In genomic region chr5:151221574-151221973, GRCh38 we compare ENCODE assay signal across 12 cellular contexts. TPM values are rescaled to one million over a fixed set of nuclear protein-coding genes. Genes with fewer than 3 reads are reported as not detected.
A peak's percentile ranks its signal among the peaks of the same experiment; 100 is the strongest.
DNase-seq lines count a peak whose midpoint lies in the region; ATAC-seq, FAIRE-seq and TF ChIP-seq lines count a peak whose summit lies in the region.
"Had no signal": no experiment of that assay in that cellular context is flagged by ENCODE, and none has a peak within 500 bp of the region (broad histone marks: within the 10 kb centered on the region; RNA-seq: fewer than 3 reads in every experiment).

No MANE protein-coding gene starts in this region.

- peaks cover 75% of the 10 kb centered on the region for H3K79me2 ChIP-seq in SU-DHL-6 (ENCODE audit: insufficient read depth, low read length)
- no peaks in the 10 kb centered on the region for H3K79me2 ChIP-seq in fibroblast of lung (ENCODE audit: control insufficient read depth, insufficient read depth, low read length)

- no peak for ATAC-seq in stimulated activated naive B cell treated with anti-CD40 and anti-IgM and Interleukin-4, amounts not matched to agents 10 μg/mL and 1 μg/mL and 100 μg/mL, for 72 hours (replicated peaks)
- no peak for ATAC-seq in HG03025 (IDR thresholded peaks at IDR 0.05; ENCODE audit: low FRiP score, unreplicated experiment)
- ATAC-seq: GM23338 had no signal

- H3K4me3 Mint-ChIP-seq in T-helper 1 cell treated with Interleukin-12 subunit alpha and Interleukin-12 subunit beta and Interleukin-4 antibody, amounts not matched to agents 30 μg/mL and 1 μg/mL, for 36 hours = peak overlapping the region; percentile 85
- H3K4me3 Mint-ChIP-seq in stimulated activated naive B cell treated with anti-CD40 and anti-IgM and Interleukin-4, amounts not matched to agents 10 μg/mL and 1 μg/mL and 100 μg/mL, for 72 hours = peak overlapping the region; percentile 85 to 89
- no peak overlapping the region for H3K4me3 Mint-ChIP-seq in osteocyte (ENCODE audit: unreplicated experiment)
- H3K4me3 Mint-ChIP-seq: GM23338 had no signal

- H3K36me3 Mint-ChIP-seq in T-helper 1 cell treated with Interleukin-12 subunit alpha and Interleukin-12 subunit beta and Interleukin-4 antibody, amounts not matched to agents 30 μg/mL and 1 μg/mL, for 36 hours (ENCODE audit: low read depth) = peaks cover 48% of the 10 kb centered on the region
- peaks cover 39 to 44% of the 10 kb centered on the region in 2 donors for H3K36me3 Mint-ChIP-seq in stimulated activated naive B cell treated with anti-CD40 and anti-IgM and Interleukin-4, amounts not matched to agents 10 μg/mL and 1 μg/mL and 100 μg/mL, for 72 hours
- no peaks in the 10 kb centered on the region for H3K36me3 Mint-ChIP-seq in osteocyte (ENCODE audit: unreplicated experiment)

- H3K4me1 Mint-ChIP-seq in T-helper 1 cell treated with Interleukin-12 subunit alpha and Interleukin-12 subunit beta and Interleukin-4 antibody, amounts not matched to agents 30 μg/mL and 1 μg/mL, for 36 hours (ENCODE audit: low read depth) = peaks cover 64% of the 10 kb centered on the region
- H3K4me1 Mint-ChIP-seq in stimulated activated naive B cell treated with anti-CD40 and anti-IgM and Interleukin-4, amounts not matched to agents 10 μg/mL and 1 μg/mL and 100 μg/mL, for 72 hours = peaks cover 60 to 82% of the 10 kb centered on the region in 2 donors
- peaks cover 5% of the 10 kb centered on the region for H3K4me1 Mint-ChIP-seq in osteocyte (ENCODE audit: unreplicated experiment)

- peak overlapping the region; percentile 88 for H3K27ac Mint-ChIP-seq in T-helper 1 cell treated with Interleukin-12 subunit alpha and Interleukin-12 subunit beta and Interleukin-4 antibody, amounts not matched to agents 30 μg/mL and 1 μg/mL, for 36 hours
- H3K27ac Mint-ChIP-seq in stimulated activated naive B cell treated with anti-CD40 and anti-IgM and Interleukin-4, amounts not matched to agents 10 μg/mL and 1 μg/mL and 100 μg/mL, for 72 hours = peak overlapping the region; percentile 79
- no peak overlapping the region for H3K27ac Mint-ChIP-seq in osteocyte (ENCODE audit: unreplicated experiment)
- H3K27ac Mint-ChIP-seq: GM23338 had no signal

- H3K4me1 ChIP-seq in fibroblast of lung (ENCODE audit: control insufficient read depth, extremely low read depth, insufficient read depth, low read length) = peaks cover 2% of the 10 kb centered on the region

- peak overlapping the region; percentile 98 for H3K27ac ChIP-seq in SU-DHL-6 (ENCODE audit: low read depth, low read length)
- H3K27ac ChIP-seq in fibroblast of lung (ENCODE audit: insufficient read depth, low read length) = no peak overlapping the region
- H3K27ac ChIP-seq: 22Rv1 had no signal

- H3K9me3 ChIP-seq in SU-DHL-6 (ENCODE audit: insufficient read depth, low read length) = no peaks in the 10 kb centered on the region
- H3K9me3 ChIP-seq in fibroblast of lung (ENCODE audit: control insufficient read depth, insufficient read depth, low read depth, low read length) = no peaks in the 10 kb centered on the region

- DNase-seq in T-helper 1 cell = no peak
- peak; percentile 19 to 33 for DNase-seq in fibroblast of lung (ENCODE audit: low read depth in 2 of 2)
- no peak for DNase-seq in stimulated activated naive B cell treated with anti-CD40 and anti-IgM and Interleukin-4, amounts not matched to agents 10 μg/mL and 1 μg/mL and 100 μg/mL, for 72 hours
- DNase-seq in osteocyte (ENCODE audit: extremely low spot score, unreplicated experiment) = no peak
- no peak for DNase-seq in RCC 7860 (ENCODE audit: low spot score)
- DNase-seq: cortex of kidney, NCI-H524 treated with DMSO at 0.1 percent for 48 hours had no signal

- H3K4me2 ChIP-seq in SU-DHL-6 (ENCODE audit: low read depth, low read length, poor library complexity, severe bottlenecking) = peak overlapping the region; percentile 96
- no peak overlapping the region for H3K4me2 ChIP-seq in fibroblast of lung (ENCODE audit: extremely low read depth, insufficient read depth, low read length)
- H3K4me2 ChIP-seq: GM23338 had no signal

- H4K20me1 ChIP-seq in SU-DHL-6 (ENCODE audit: low read depth, low read length) (no peaks in the 10 kb centered on the region), fibroblast of lung (ENCODE audit: control insufficient read depth, extremely low read depth, insufficient read depth, low read length) (no peaks in the 10 kb centered on the region)

- no peaks in the 10 kb centered on the region for H3K9me2 ChIP-seq in SU-DHL-6 (replicated peaks; ENCODE audit: insufficient read depth, low read length)

- H3K4me3 ChIP-seq in SU-DHL-6 (ENCODE audit: insufficient read depth, low read length, poor library complexity, severe bottlenecking) (peak overlapping the region; percentile 71), fibroblast of lung (replicated peaks in 1 of 4; ENCODE audit: control extremely low read depth in 1 of 4, insufficient read depth in 1 of 4, low read depth in 3 of 4, low read length in 4 of 4) (no peak overlapping the region)
- H3K4me3 ChIP-seq: GM23338 had no signal

- TF ChIP-seq CTCF in SU-DHL-6 (IDR thresholded peaks at IDR 0.05; ENCODE audit: insufficient read depth, low read length, poor library complexity, severe bottlenecking) (no peak), fibroblast of lung (conservative IDR thresholded peaks at IDR 0.05 in 1 of 2, IDR thresholded peaks at IDR 0.05 in 1 of 2; ENCODE audit: low read depth in 1 of 2, low read length in 2 of 2) (no peak), osteocyte (IDR thresholded peaks at IDR 0.05) (no peak)

- no peak for FAIRE-seq in RCC 7860 (lab: Jason Lieb, UNC)

- H3K9me3 Mint-ChIP-seq in T-helper 1 cell treated with Interleukin-12 subunit alpha and Interleukin-12 subunit beta and Interleukin-4 antibody, amounts not matched to agents 30 μg/mL and 1 μg/mL, for 36 hours = no peaks in the 10 kb centered on the region
- H3K9me3 Mint-ChIP-seq in stimulated activated naive B cell treated with anti-CD40 and anti-IgM and Interleukin-4, amounts not matched to agents 10 μg/mL and 1 μg/mL and 100 μg/mL, for 72 hours = no peaks in the 10 kb centered on the region
- H3K9me3 Mint-ChIP-seq in osteocyte (ENCODE audit: unreplicated experiment) = no peaks in the 10 kb centered on the region
- H3K9me3 Mint-ChIP-seq: GM23338 had no signal

- H3K9ac ChIP-seq in SU-DHL-6 (ENCODE audit: low read length) (peak overlapping the region; percentile 96), fibroblast of lung (ENCODE audit: insufficient read depth, low read length) (no peak overlapping the region)

- peaks cover 84% of the 10 kb centered on the region for H3F3A ChIP-seq in SU-DHL-6 (ENCODE audit: insufficient read depth)

- no peaks in the 10 kb centered on the region for H3K27me3 Mint-ChIP-seq in T-helper 1 cell treated with Interleukin-12 subunit alpha and Interleukin-12 subunit beta and Interleukin-4 antibody, amounts not matched to agents 30 μg/mL and 1 μg/mL, for 36 hours (ENCODE audit: low read depth)
- no peaks in the 10 kb centered on the region for H3K27me3 Mint-ChIP-seq in stimulated activated naive B cell treated with anti-CD40 and anti-IgM and Interleukin-4, amounts not matched to agents 10 μg/mL and 1 μg/mL and 100 μg/mL, for 72 hours
- H3K27me3 Mint-ChIP-seq in osteocyte (ENCODE audit: unreplicated experiment) = peaks cover 2% of the 10 kb centered on the region

- H3K27me3 ChIP-seq in SU-DHL-6 (ENCODE audit: low read length) (no peaks in the 10 kb centered on the region), fibroblast of lung (ENCODE audit: control insufficient read depth, insufficient read depth, low read length) (no peaks in the 10 kb centered on the region)

- H3K36me3 ChIP-seq in SU-DHL-6 (ENCODE audit: low read length) (peaks cover 8% of the 10 kb centered on the region; the same call in 1 of the 2 replicates), fibroblast of lung (ENCODE audit: control insufficient read depth, insufficient read depth, low read length) (no peaks in the 10 kb centered on the region)

- no peak overlapping the region for H2AFZ ChIP-seq in SU-DHL-6 (ENCODE audit: low read depth, low read length, severe bottlenecking)
- H2AFZ ChIP-seq in fibroblast of lung (ENCODE audit: low read length) = no peak overlapping the region
- H2AFZ ChIP-seq: GM23338 had no signal

RNA-seq across cellular contexts. Expression of gene CCDC69, which starts 2.3 kb away (rescaled TPM):
- total RNA-seq in fibroblast of lung (4.0 and 6.4 TPM in 2 replicates), osteocyte (0.78 and 1.7 TPM in 2 replicates)
- polyA plus RNA-seq in fibroblast of lung = 1.5 and 2.3 TPM in 2 replicates
- 1.1 and 1.9 TPM in 2 replicates for polyA plus RNA-seq in fibroblast of lung (2012)
- polyA minus RNA-seq in fibroblast of lung (ENCODE audit: low replicate concordance) = 2.8 TPM in 1 of 2 replicates, not detected in the other

RNA-seq across cellular contexts. Expression of gene GM2A, which starts 31.4 kb away (rescaled TPM):
- total RNA-seq in fibroblast of lung = 24.9 and 28.2 TPM in 2 replicates
- polyA plus RNA-seq in fibroblast of lung = 11.9 and 20.0 TPM in 2 replicates
- 16.9 and 23.0 TPM in 2 replicates for polyA plus RNA-seq in fibroblast of lung (2012)
- polyA minus RNA-seq in fibroblast of lung (ENCODE audit: low replicate concordance) = 24.7 and 46.9 TPM in 2 replicates
- total RNA-seq in osteocyte = 28.2 and 30.2 TPM in 2 replicates

Comparison
In these comparisons a context has a peak if more than half of its experiments do, and no peak if none do; other contexts are left out.
1. DNase-seq: peak in fibroblast of lung (2 of 2); none in T-helper 1 cell (0 of 5), stimulated activated naive B cell treated with anti-CD40 and anti-IgM and Interleukin-4, amounts not matched to agents 10 μg/mL and 1 μg/mL and 100 μg/mL, for 72 hours (single experiment), osteocyte (single experiment) and RCC 7860 (single experiment).